In genomic region chr18:77066101-77066500, GRCh38 we compare ENCODE assay signal across 9 cellular contexts.
A peak's percentile ranks its signal among the peaks of the same experiment; 100 is the strongest.
DNase-seq lines count a peak whose midpoint lies in the region; ATAC-seq, FAIRE-seq and TF ChIP-seq lines count a peak whose summit lies in the region.
"Had no signal": no experiment of that assay in that cellular context is flagged by ENCODE, and none has a peak within 500 bp of the region (broad histone marks: within the 10 kb centered on the region; RNA-seq: fewer than 3 reads in every experiment).

No MANE protein-coding gene starts in this region.

- no peaks in the 10 kb centered on the region for H3K27me3 Mint-ChIP-seq in effector memory CD8-positive, alpha-beta T cell
- H3K27me3 Mint-ChIP-seq in nephron progenitor cell (ENCODE audit: low read depth, poor library complexity), result peaks cover 7% of the 10 kb centered on the region
- H3K27me3 Mint-ChIP-seq: activated naive CD4-positive, alpha-beta T cell treated with anti-CD3 and anti-CD28 coated beads, Interleukin-2, amount 50 U/mL, for 24 hours had no signal

- no peak overlapping the region for H3K4me3 ChIP-seq in PC-9

- peaks cover 88% of the 10 kb centered on the region for H3K4me1 ChIP-seq in PC-9 (replicated peaks; ENCODE audit: insufficient read depth)

- H3K27ac Mint-ChIP-seq in effector memory CD8-positive, alpha-beta T cell, result peak overlapping the region; percentile 91 to 95
- H3K27ac Mint-ChIP-seq in nephron progenitor cell, result no peak overlapping the region

- peaks cover 67% of the 10 kb centered on the region for H3F3A ChIP-seq in PC-9 (ENCODE audit: insufficient read depth, low read depth)

- BruUV-seq in PC-9 (replicated peaks; lab: Mats Ljungman, UMichigan), result no TSS peak

- H3K79me2 ChIP-seq in PC-9 (ENCODE audit: low read depth), result peaks cover 60% of the 10 kb centered on the region

- peaks cover 90% of the 10 kb centered on the region for H3K36me3 Mint-ChIP-seq in effector memory CD8-positive, alpha-beta T cell (ENCODE audit: insufficient read depth)
- H3K36me3 Mint-ChIP-seq in nephron progenitor cell (ENCODE audit: low read depth), result no peaks in the 10 kb centered on the region

- H3K9me3 Mint-ChIP-seq in effector memory CD8-positive, alpha-beta T cell, result no peaks in the 10 kb centered on the region
- no peaks in the 10 kb centered on the region for H3K9me3 Mint-ChIP-seq in nephron progenitor cell
- H3K9me3 Mint-ChIP-seq: activated naive CD4-positive, alpha-beta T cell treated with anti-CD3 and anti-CD28 coated beads, Interleukin-2, amount 50 U/mL, for 24 hours had no signal

- POLR2A ChIA-PET in PC-9 (lab: Charles Lee; ENCODE audit: unreplicated experiment), result no interaction called here

- no peaks in the 10 kb centered on the region for H4K20me1 ChIP-seq in PC-9 (ENCODE audit: insufficient read depth)

- no peak overlapping the region for H2AFZ ChIP-seq in PC-9

- no peak for TF ChIP-seq CTCF in PC-9 (conservative IDR thresholded peaks at IDR 0.05)
- no peak for TF ChIP-seq CTCF in nephron progenitor cell (IDR thresholded peaks at IDR 0.05)

- CTCF ChIA-PET in PC-9 (lab: Charles Lee), result no interaction called here

- no peak for TF ChIP-seq POLR2A in GM12891 (IDR thresholded peaks at IDR 0.05; ENCODE audit: low read depth, low read length)

- no peaks in the 10 kb centered on the region for H3K27me3 ChIP-seq in PC-9 (ENCODE audit: insufficient read depth, low read depth)

- DNase-seq in GM12891 (ENCODE audit: insufficient read length, low spot score) (no peak), PC-9 (no peak), nephron progenitor cell (no peak)
- no peak for DNase-seq in effector memory CD8-positive, alpha-beta T cell
- DNase-seq in stimulated activated CD8-positive, alpha-beta memory T cell treated with anti-CD3 and anti-CD28 coated beads, Interleukin-4, amount 100 ng/mL, for 48 hours, result peak; percentile 22
- no peak for DNase-seq in effector CD8-positive, alpha-beta T cell (lab: John Stamatoyannopoulos, UW)
- DNase-seq: NCI-H510A had no signal

- peak overlapping the region; percentile 59 for H3K4me2 ChIP-seq in PC-9

- peak; percentile 52 for FAIRE-seq in GM12891 (lab: Jason Lieb, UNC)

- peaks cover 82 to 99% of the 10 kb centered on the region in 2 donors for H3K4me1 Mint-ChIP-seq in effector memory CD8-positive, alpha-beta T cell (ENCODE audit: low read depth in 2 of 2)
- H3K4me1 Mint-ChIP-seq in nephron progenitor cell, result peaks cover 52% of the 10 kb centered on the region

- no peaks in the 10 kb centered on the region for H3K9me2 ChIP-seq in PC-9 (ENCODE audit: insufficient read depth)

- intact Hi-C loops in PC-9 (cut with micrococcal nuclease; ENCODE audit: unreplicated experiment), result no loop called here

- H3K36me3 ChIP-seq in PC-9 (ENCODE audit: low read depth), result peaks cover 26% of the 10 kb centered on the region; the same call in 1 of the 2 replicates

- no peak for ATAC-seq in effector memory CD8-positive, alpha-beta T cell (replicated peaks)
- ATAC-seq in GM19351 (IDR thresholded peaks at IDR 0.05; ENCODE audit: unreplicated experiment), result no peak

- H3K4me3 Mint-ChIP-seq in effector memory CD8-positive, alpha-beta T cell, result peak overlapping the region; percentile 63
- no peak overlapping the region for H3K4me3 Mint-ChIP-seq in nephron progenitor cell

- H3K9me3 ChIP-seq in PC-9 (ENCODE audit: insufficient read depth, low read depth), result no peaks in the 10 kb centered on the region

- H3K27ac ChIP-seq in PC-9, result peak overlapping the region; percentile 97

TF ChIP-seq in GM12891, 5 proteins besides CTCF, POLR2A, EP300 and RAD21:
- no peak for TF ChIP-seq POU2F2 (IDR thresholded peaks at IDR 0.05; ENCODE audit: low read depth, low read length)
- TF ChIP-seq SPI1 (IDR thresholded peaks at IDR 0.05; ENCODE audit: low read depth, low read length), result no peak
- no peak for TF ChIP-seq TAF1 (IDR thresholded peaks at IDR 0.05; ENCODE audit: low read depth, low read length)
- TF ChIP-seq POLR2AphosphoS5 (IDR thresholded peaks at IDR 0.05; ENCODE audit: low read depth, low read length), result no peak
- TF ChIP-seq PAX5 (IDR thresholded peaks at IDR 0.05; ENCODE audit: insufficient read depth, low read length, severe bottlenecking), result no peak
